8 cellular contexts compared by ENCODE assay signal in the genomic region with DNA sequence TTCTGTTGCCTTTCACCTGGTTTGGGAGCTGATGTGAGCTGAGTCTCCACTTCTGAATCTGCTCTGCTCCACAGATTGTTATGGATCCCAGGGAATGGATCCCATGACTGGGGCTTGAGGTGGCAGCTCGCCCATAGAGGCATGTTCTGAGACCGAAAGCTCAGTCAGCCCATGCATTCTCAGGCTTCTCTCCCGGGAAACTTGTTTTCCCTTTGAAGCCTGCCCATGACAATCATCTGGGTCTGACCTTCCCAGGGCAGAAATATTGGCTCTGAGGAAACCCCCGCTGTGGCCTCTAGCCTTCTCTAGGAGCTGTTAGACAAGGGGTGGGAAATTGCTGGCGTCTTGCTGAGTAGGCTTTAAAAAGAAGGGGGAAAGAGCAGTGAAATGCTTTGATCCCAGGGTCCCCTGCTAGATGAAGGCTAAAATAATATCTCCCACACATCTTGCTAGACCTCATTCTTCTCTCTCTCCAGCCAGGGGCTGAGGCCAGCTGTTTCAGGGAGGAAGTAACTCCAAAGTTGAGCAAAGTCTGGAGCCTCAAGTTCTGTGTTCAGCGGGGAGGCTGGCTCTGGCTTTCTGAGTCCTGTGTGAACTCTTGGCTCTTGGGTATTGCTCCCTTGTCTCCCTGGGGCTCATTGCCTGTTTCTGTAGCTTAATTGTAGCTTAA.
DNase-seq lines count a peak whose midpoint lies in the region; ATAC-seq lines count a peak whose summit lies in the region.

No MANE protein-coding gene starts in this region.

- peak overlapping the region; percentile 86 for H3K27ac Mint-ChIP-seq in stimulated activated naive CD8-positive, alpha-beta T cell treated with anti-CD3 and anti-CD28 coated beads, Interleukin-15, Interleukin-2, amounts not matched to agents 100 ng/mL and 50 ng/mL, for 24 hours

- no peaks in the 10 kb centered on the region for H3K27me3 ChIP-seq in mucosa of stomach (ENCODE audit: control insufficient read depth, insufficient read depth, low read length)

- ATAC-seq in stimulated activated naive CD8-positive, alpha-beta T cell treated with anti-CD3 and anti-CD28 coated beads, Interleukin-15, Interleukin-2, amounts not matched to agents 100 U/mL and 50 U/mL, for 24 hours = no peak
- no peak for ATAC-seq in HG03460 (IDR thresholded peaks at IDR 0.05; ENCODE audit: unreplicated experiment)
- ATAC-seq in activated CD4-positive, CD25-positive, alpha-beta regulatory T cell treated with anti-CD3 and anti-CD28 coated beads, Interleukin-2, amount 50 U/mL, for 24 hours = no peak
- no peak for ATAC-seq in HG02981 (IDR thresholded peaks at IDR 0.05; ENCODE audit: unreplicated experiment)

- peaks cover 40% of the 10 kb centered on the region for H3K4me1 ChIP-seq in mucosa of stomach (ENCODE audit: control insufficient read depth, insufficient read depth, low read length)

- H3K4me1 Mint-ChIP-seq in stimulated activated naive CD8-positive, alpha-beta T cell treated with anti-CD3 and anti-CD28 coated beads, Interleukin-15, Interleukin-2, amounts not matched to agents 100 ng/mL and 50 ng/mL, for 24 hours (ENCODE audit: low read depth) = peaks cover 51% of the 10 kb centered on the region

- DNase-seq in stimulated activated naive CD8-positive, alpha-beta T cell treated with anti-CD3 and anti-CD28 coated beads, Interleukin-15, Interleukin-2, amounts not matched to agents 100 U/mL and 50 U/mL, for 24 hours = no peak
- DNase-seq in caudate nucleus (lab: John Stamatoyannopoulos, UW) = no peak
- no peak for DNase-seq in HuH-7.5 (ENCODE audit: low spot score)

- no peaks in the 10 kb centered on the region for H3K27me3 Mint-ChIP-seq in stimulated activated naive CD8-positive, alpha-beta T cell treated with anti-CD3 and anti-CD28 coated beads, Interleukin-15, Interleukin-2, amounts not matched to agents 100 ng/mL and 50 ng/mL, for 24 hours

- H3K36me3 Mint-ChIP-seq in stimulated activated naive CD8-positive, alpha-beta T cell treated with anti-CD3 and anti-CD28 coated beads, Interleukin-15, Interleukin-2, amounts not matched to agents 100 ng/mL and 50 ng/mL, for 24 hours (ENCODE audit: low read depth) = peaks cover 21% of the 10 kb centered on the region

- peak overlapping the region; percentile 99 for H3K9ac ChIP-seq in mucosa of stomach (ENCODE audit: low read length)

- no peaks in the 10 kb centered on the region for H3K9me3 Mint-ChIP-seq in stimulated activated naive CD8-positive, alpha-beta T cell treated with anti-CD3 and anti-CD28 coated beads, Interleukin-15, Interleukin-2, amounts not matched to agents 100 ng/mL and 50 ng/mL, for 24 hours

- H3K36me3 ChIP-seq in mucosa of stomach (ENCODE audit: control insufficient read depth, insufficient read depth, low read length) = no peaks in the 10 kb centered on the region

- H3K27ac ChIP-seq in caudate nucleus (ENCODE audit: low read depth, low read length) = peak overlapping the region; percentile 55

- no peaks in the 10 kb centered on the region for H3K9me3 ChIP-seq in mucosa of stomach (ENCODE audit: control insufficient read depth, low read length)

- peak overlapping the region; percentile 85 for H3K4me3 ChIP-seq in mucosa of stomach (ENCODE audit: low read length)

- H3K4me3 Mint-ChIP-seq in stimulated activated naive CD8-positive, alpha-beta T cell treated with anti-CD3 and anti-CD28 coated beads, Interleukin-15, Interleukin-2, amounts not matched to agents 100 ng/mL and 50 ng/mL, for 24 hours = peak overlapping the region; percentile 97
